In genomic region chr5:61896811-61897210, GRCh38 we compare ENCODE assay signal across 3 cellular contexts.
"Had no signal": no experiment of that assay in that cellular context is flagged by ENCODE, and none has a peak within 500 bp of the region (broad histone marks: within the 10 kb centered on the region; RNA-seq: fewer than 3 reads in every experiment).

No MANE protein-coding gene starts in this region.

- DNase-seq: GDM1, GF-D8 had no signal

- H3K4me3 ChIP-seq: GM12878 had no signal

- ATAC-seq: GM12878 had no signal
